In genomic region chr11:57514538-57515331, GRCh38 we compare ENCODE assay signal across 8 cellular contexts. TPM values are rescaled to one million over a fixed set of nuclear protein-coding genes. Genes with fewer than 3 reads are reported as not detected.
A peak's percentile ranks its signal among the peaks of the same experiment; 100 is the strongest.
DNase-seq lines count a peak whose midpoint lies in the region; ATAC-seq and TF ChIP-seq lines count a peak whose summit lies in the region.

No MANE protein-coding gene starts in this region.

- 0 to 1% methylated on average over 30 to 53 of the region's 57 CpGs for WGBS in upper lobe of left lung, 2 donors

- H3K27ac ChIP-seq in upper lobe of left lung, result peak overlapping the region; percentile 20 to 77 (median 72)

- H3K27me3 ChIP-seq in neuron (ENCODE audit: insufficient read depth, low read length) (no peaks in the 10 kb centered on the region), upper lobe of left lung (no peaks in the 10 kb centered on the region)

- DNase-seq in DMS 273 (lab: John Stamatoyannopoulos, UW; ENCODE audit: unreplicated experiment) (peak; percentile 72), DMS 273 treated with DMSO at 0.1 percent for 48 hours (lab: John Stamatoyannopoulos, UW) (no peak), NCI-H510A treated with DMSO at 0.1 percent for 48 hours (lab: John Stamatoyannopoulos, UW) (peak; percentile 41), activated T-cell treated with anti-CD3 and anti-CD28 coated beads for 48 hours (ENCODE audit: low read depth) (peak; percentile 43), fibroblast of mammary gland (ENCODE audit: low read depth) (peak; percentile 27), upper lobe of left lung (peak; percentile 69 to 92)

- TF ChIP-seq EP300 in upper lobe of left lung (IDR thresholded peaks at IDR 0.05), result no peak

- ATAC-seq in HG02763 (IDR thresholded peaks at IDR 0.05; ENCODE audit: unreplicated experiment) (peak; percentile 36), upper lobe of left lung (ENCODE audit: low FRiP score in 2 of 2) (peak; percentile 50 to 81)

- H3K4me3 ChIP-seq in fibroblast of mammary gland (ENCODE audit: control insufficient read depth, low read depth, low read length) (peak overlapping the region; percentile 84), neuron (ENCODE audit: low read length) (peak overlapping the region; percentile 57), upper lobe of left lung (peak overlapping the region; percentile 65 to 89 (median 80))

- H3K9me3 ChIP-seq in neuron (ENCODE audit: low read length) (no peaks in the 10 kb centered on the region), upper lobe of left lung (no peaks in the 10 kb centered on the region)

- peak in 1 of 4 donors; percentile 10 for TF ChIP-seq POLR2A in upper lobe of left lung (IDR thresholded peaks at IDR 0.05)

- TF ChIP-seq CTCF in fibroblast of mammary gland (conservative IDR thresholded peaks at IDR 0.05; ENCODE audit: control insufficient read depth, insufficient read depth, low read depth, low read length), result no peak
- no peak for TF ChIP-seq CTCF in upper lobe of left lung (IDR thresholded peaks at IDR 0.05)

- H3K4me1 ChIP-seq in neuron (ENCODE audit: insufficient read depth, low read length), result peaks cover 12% of the 10 kb centered on the region
- H3K4me1 ChIP-seq in upper lobe of left lung, result peaks cover 11 to 27% (median 16%) of the 10 kb centered on the region in 4 donors

- H2AFZ ChIP-seq in neuron (ENCODE audit: low read depth, low read length), result peak overlapping the region; percentile 91

- H3K36me3 ChIP-seq in neuron (ENCODE audit: insufficient read depth, low read length) (no peaks in the 10 kb centered on the region), upper lobe of left lung (no peaks in the 10 kb centered on the region)

RNA-seq across cellular contexts. Expression of gene SLC43A1, which starts 0.8 kb away (rescaled TPM):
- total RNA-seq in upper lobe of left lung, result 10 to 100 TPM in 5 of 6 donors, 1 to 10 TPM in 1; 7.1 to 72.3 (median 13.9) TPM

RNA-seq across cellular contexts. Expression of gene TIMM10, which starts 15.8 kb away (rescaled TPM):
- total RNA-seq in upper lobe of left lung, result 10 to 100 TPM in 5 of 6 donors, 1 to 10 TPM in 1; 7.3 to 62.2 (median 26.8) TPM

RNA-seq across cellular contexts. Expression of gene SMTNL1, which starts 22.7 kb away (rescaled TPM):
- not detected for total RNA-seq in upper lobe of left lung

RNA-seq across cellular contexts. Expression of gene UBE2L6, which starts 52.7 kb away (rescaled TPM):
- 100 to 1,000 TPM in 1 of 6 donors, 10 to 100 TPM in 5; 39.8 to 142 (median 80.9) TPM for total RNA-seq in upper lobe of left lung

RNA-seq across cellular contexts. Expression of gene RTN4RL2, which starts 54.4 kb away (rescaled TPM):
- total RNA-seq in upper lobe of left lung, result 1 to 10 TPM in 5 of 6 donors, not detected in 1; 1.1 to 4.1 (median 2.0) TPM
